ENCODE assay signal across 15 cellular contexts in genomic region chr11:97893612-97894011, GRCh38.
"Had no signal": no experiment of that assay in that cellular context is flagged by ENCODE, and none has a peak within 500 bp of the region (broad histone marks: within the 10 kb centered on the region; RNA-seq: fewer than 3 reads in every experiment).

No MANE protein-coding gene starts in this region.

- DNase-seq: activated CD4-positive, alpha-beta memory T cell treated with anti-CD3 and anti-CD28 coated beads for 36 hours; activated gamma-delta T cell; activated T-cell treated with anti-CD3 and anti-CD28 coated beads, Interleukin-2, amount 50 U/mL, for 4 hours; brain microvascular endothelial cell; effector memory CD8-positive, alpha-beta T cell; kidney; left ventricle myocardium inferior; mesenchymal stem cell; ovary; stimulated activated CD4-positive, alpha-beta T cell treated with anti-CD3 and anti-CD28 coated beads, Interleukin-2, amount 100 ng/mL, for 48 hours; stimulated activated CD8-positive, alpha-beta memory T cell treated with anti-CD3 and anti-CD28 coated beads, Interleukin-4, amount 100 ng/mL, for 48 hours; testis; upper lobe of right lung had no signal

- ATAC-seq: activated T-cell treated with anti-CD3 and anti-CD28 coated beads, Interleukin-2, amount 50 U/mL, for 4 hours; effector memory CD8-positive, alpha-beta T cell; gastroesophageal sphincter; upper lobe of right lung had no signal

- H3K9me3 ChIP-seq: gastroesophageal sphincter, left ventricle myocardium inferior, ovary, testis, upper lobe of right lung had no signal

- H3K4me1 ChIP-seq: gastroesophageal sphincter, testis, upper lobe of right lung had no signal

- H3K4me3 ChIP-seq: gastroesophageal sphincter, left ventricle myocardium inferior, ovary, testis, upper lobe of right lung had no signal

- H3K36me3 ChIP-seq: brain microvascular endothelial cell, gastroesophageal sphincter, left ventricle myocardium inferior, ovary, upper lobe of right lung had no signal

- H3K27ac ChIP-seq: brain microvascular endothelial cell, epithelial cell of prostate, gastroesophageal sphincter, left ventricle myocardium inferior, ovary, testis, upper lobe of right lung had no signal

- H3K27me3 ChIP-seq: brain microvascular endothelial cell, gastroesophageal sphincter, ovary, testis, upper lobe of right lung had no signal
